In the genomic region with DNA sequence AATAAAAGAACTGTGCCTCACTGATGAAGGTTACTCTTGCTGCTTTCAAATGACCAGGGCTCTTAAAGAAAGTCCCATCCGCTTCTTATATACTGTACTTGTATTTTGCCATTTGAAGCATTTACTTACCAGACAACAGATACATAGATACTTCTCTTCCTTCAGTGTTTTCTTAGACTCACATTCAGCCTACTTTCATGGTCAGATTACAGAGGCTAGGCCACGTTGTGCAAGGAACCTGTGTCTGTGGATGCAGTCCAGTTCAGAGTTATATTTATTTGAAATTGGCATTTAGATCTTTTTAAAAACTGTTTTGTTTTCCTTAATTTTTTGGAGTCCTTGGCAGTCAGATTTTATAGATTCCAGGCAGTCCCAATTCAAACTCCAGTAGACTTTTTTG, we compare ENCODE assay signal across 15 cellular contexts. TPM values are rescaled to one million over a fixed set of nuclear protein-coding genes. Genes with fewer than 3 reads are reported as not detected.
A peak's percentile ranks its signal among the peaks of the same experiment; 100 is the strongest.
DNase-seq lines count a peak whose midpoint lies in the region; ATAC-seq and TF ChIP-seq lines count a peak whose summit lies in the region.
"Had no signal": no experiment of that assay in that cellular context is flagged by ENCODE, and none has a peak within 500 bp of the region (broad histone marks: within the 10 kb centered on the region; RNA-seq: fewer than 3 reads in every experiment).

No MANE protein-coding gene starts in this region.

- no peaks in the 10 kb centered on the region for H3K27me3 ChIP-seq in CD4-positive, alpha-beta T cell (ENCODE audit: control insufficient read depth, insufficient read depth, low read length)
- no peaks in the 10 kb centered on the region for H3K27me3 ChIP-seq in CD8-positive, alpha-beta T cell (ENCODE audit: insufficient read depth, low read length)
- no peaks in the 10 kb centered on the region for H3K27me3 ChIP-seq in gastroesophageal sphincter

- no peaks in the 10 kb centered on the region for H3K9me3 Mint-ChIP-seq in CD4-positive, alpha-beta T cell
- H3K9me3 Mint-ChIP-seq in CD8-positive, alpha-beta T cell: no peaks in the 10 kb centered on the region
- H3K9me3 Mint-ChIP-seq in central memory CD8-positive, alpha-beta T cell: no peaks in the 10 kb centered on the region
- no peaks in the 10 kb centered on the region for H3K9me3 Mint-ChIP-seq in progenitor cell of endocrine pancreas (ENCODE audit: low read depth)

- no peaks in the 10 kb centered on the region for H3K27me3 Mint-ChIP-seq in CD4-positive, alpha-beta T cell
- H3K27me3 Mint-ChIP-seq in CD8-positive, alpha-beta T cell (ENCODE audit: low read depth): no peaks in the 10 kb centered on the region
- H3K27me3 Mint-ChIP-seq in central memory CD8-positive, alpha-beta T cell: no peaks in the 10 kb centered on the region
- no peaks in the 10 kb centered on the region for H3K27me3 Mint-ChIP-seq in progenitor cell of endocrine pancreas

- intact Hi-C loops in CD4-positive, alpha-beta T cell (cut with DNase I, micrococcal nuclease): no loop called here
- intact Hi-C loops in CD8-positive, alpha-beta T cell (cut with DNase I, micrococcal nuclease): loop anchor here in 1 of 2 experiments (10.0 kb wide), 1 partner anchor 364 kb away; no protein-coding TSS in a partner anchor
- intact Hi-C loops in lower leg skin (cut with DNase I; ENCODE audit: low total_unique reads): no loop called here

- no peak for TF ChIP-seq EP300 in gastroesophageal sphincter (IDR thresholded peaks at IDR 0.05)

- H3K36me3 Mint-ChIP-seq in CD4-positive, alpha-beta T cell (ENCODE audit: low read depth): peaks cover 73% of the 10 kb centered on the region
- H3K36me3 Mint-ChIP-seq in CD8-positive, alpha-beta T cell: peaks cover 61% of the 10 kb centered on the region
- peaks cover 18% of the 10 kb centered on the region for H3K36me3 Mint-ChIP-seq in central memory CD8-positive, alpha-beta T cell (ENCODE audit: insufficient read depth)
- H3K36me3 Mint-ChIP-seq in progenitor cell of endocrine pancreas (ENCODE audit: insufficient read depth): peaks cover 4% of the 10 kb centered on the region

- no peak for ATAC-seq in CD4-positive, alpha-beta T cell (ENCODE audit: poor library complexity)
- ATAC-seq in CD8-positive, alpha-beta T cell: no peak
- ATAC-seq in central memory CD8-positive, alpha-beta T cell (replicated peaks; ENCODE audit: extremely low read depth, poor library complexity, severe bottlenecking): no peak
- ATAC-seq in gastroesophageal sphincter (no peak), GM21360 (IDR thresholded peaks at IDR 0.05; ENCODE audit: unreplicated experiment) (no peak)

- H3K27ac ChIP-seq in CD4-positive, alpha-beta T cell (ENCODE audit: low read depth, low read length): no peak overlapping the region
- no peak overlapping the region for H3K27ac ChIP-seq in CD8-positive, alpha-beta T cell (ENCODE audit: low read depth, low read length)
- H3K27ac ChIP-seq in gastroesophageal sphincter: no peak overlapping the region
- H3K27ac ChIP-seq: HL-60 had no signal

- H3K9me3 ChIP-seq in CD4-positive, alpha-beta T cell (ENCODE audit: control insufficient read depth, low read length): no peaks in the 10 kb centered on the region
- H3K9me3 ChIP-seq in CD8-positive, alpha-beta T cell (ENCODE audit: low read length): no peaks in the 10 kb centered on the region
- no peaks in the 10 kb centered on the region for H3K9me3 ChIP-seq in gastroesophageal sphincter

- CTCF ChIA-PET in CD4-positive, alpha-beta T cell (lab: Charles Lee): interaction anchor here (0.6 to 1.7 kb wide), 2 partner anchors 13 to 66 kb away, joined by 3 to 5 read pairs; partner anchors contain the start of gene FNTB
- CTCF ChIA-PET in CD8-positive, alpha-beta T cell (lab: Charles Lee): interaction anchor here (0.8 kb wide), 1 partner anchor 97 kb away, joined by 3 read pairs; no protein-coding TSS in a partner anchor

- POLR2A ChIA-PET in CD4-positive, alpha-beta T cell (lab: Charles Lee): interaction anchor here (0.6 kb wide), 1 partner anchor 10 kb away, joined by 3 read pairs; no protein-coding TSS in a partner anchor
- POLR2A ChIA-PET in CD8-positive, alpha-beta T cell (lab: Charles Lee): no interaction called here

- WGBS in gastroesophageal sphincter (ENCODE audit: low coverage in 1 of 2), 2 donors: 63 to 72% methylated on average over 2 of the region's 2 CpGs
- WGBS in lower leg skin, 2 donors: 78 to 86% methylated on average over 2 of the region's 2 CpGs

- H3K36me3 ChIP-seq in CD8-positive, alpha-beta T cell (ENCODE audit: insufficient read depth, low read length): peaks cover 8% of the 10 kb centered on the region
- peaks cover 0 to 17% of the 10 kb centered on the region in 2 donors for H3K36me3 ChIP-seq in gastroesophageal sphincter

- H3K4me1 Mint-ChIP-seq in CD4-positive, alpha-beta T cell (ENCODE audit: low read depth): peaks cover 85% of the 10 kb centered on the region
- H3K4me1 Mint-ChIP-seq in CD8-positive, alpha-beta T cell (ENCODE audit: low read depth): peaks cover 75% of the 10 kb centered on the region
- peaks cover 59% of the 10 kb centered on the region for H3K4me1 Mint-ChIP-seq in central memory CD8-positive, alpha-beta T cell
- H3K4me1 Mint-ChIP-seq in progenitor cell of endocrine pancreas (ENCODE audit: low read depth): peaks cover 2% of the 10 kb centered on the region

- H3K4me3 ChIP-seq in CD8-positive, alpha-beta T cell (ENCODE audit: low read depth, low read length): no peak overlapping the region
- H3K4me3 ChIP-seq in gastroesophageal sphincter (no peak overlapping the region), lower leg skin (ENCODE audit: low read depth, poor library complexity, severe bottlenecking) (no peak overlapping the region)

- peak overlapping the region; percentile 70 for H3K27ac Mint-ChIP-seq in CD4-positive, alpha-beta T cell
- peak overlapping the region; percentile 19 for H3K27ac Mint-ChIP-seq in CD8-positive, alpha-beta T cell
- H3K27ac Mint-ChIP-seq in central memory CD8-positive, alpha-beta T cell (ENCODE audit: low read depth): peak overlapping the region; percentile 26
- H3K27ac Mint-ChIP-seq in progenitor cell of endocrine pancreas: peak overlapping the region; percentile 18

- TF ChIP-seq POLR2A in gastroesophageal sphincter (IDR thresholded peaks at IDR 0.05) (no peak), lower leg skin (IDR thresholded peaks at IDR 0.05) (no peak)

- no peak overlapping the region for H3K4me3 Mint-ChIP-seq in CD4-positive, alpha-beta T cell
- H3K4me3 Mint-ChIP-seq in CD8-positive, alpha-beta T cell: no peak overlapping the region
- no peak overlapping the region for H3K4me3 Mint-ChIP-seq in central memory CD8-positive, alpha-beta T cell
- no peak overlapping the region for H3K4me3 Mint-ChIP-seq in progenitor cell of endocrine pancreas (ENCODE audit: low read depth)

- TF ChIP-seq CTCF in CD4-positive, alpha-beta T cell (IDR thresholded peaks at IDR 0.05): no peak
- TF ChIP-seq CTCF in CD8-positive, alpha-beta T cell (IDR thresholded peaks at IDR 0.05): no peak
- TF ChIP-seq CTCF in progenitor cell of endocrine pancreas (IDR thresholded peaks at IDR 0.05; ENCODE audit: unreplicated experiment) (no peak), gastroesophageal sphincter (IDR thresholded peaks at IDR 0.05) (no peak), lower leg skin (IDR thresholded peaks at IDR 0.05) (no peak)

- peaks cover 63% of the 10 kb centered on the region for H3K4me1 ChIP-seq in CD8-positive, alpha-beta T cell (ENCODE audit: insufficient read depth, low read length)
- peaks cover 4 to 52% (median 8%) of the 10 kb centered on the region in 3 donors for H3K4me1 ChIP-seq in gastroesophageal sphincter

- DNase-seq in CD4-positive, alpha-beta T cell: no peak
- no peak for DNase-seq in CD8-positive, alpha-beta T cell
- DNase-seq in central memory CD8-positive, alpha-beta T cell (ENCODE audit: low spot score in 2 of 2): no peak
- no peak for DNase-seq in progenitor cell of endocrine pancreas (ENCODE audit: low spot score, unreplicated experiment)
- no peak for DNase-seq in lower leg skin (ENCODE audit: low spot score in 2 of 2)
- DNase-seq in NCI-H226: no peak
- DNase-seq: DMS79 treated with DMSO at 0.1 percent for 48 hours, NCI-H187, NCI-H345, NCI-H526 treated with DMSO at 0.1 percent for 48 hours, Right ventricle myocardium superior had no signal

RNA-seq across cellular contexts. Expression of gene CHURC1, which starts 6.2 kb away (rescaled TPM):
- 10 to 100 TPM; 50.1 to 54.0 TPM for total RNA-seq in CD4-positive, alpha-beta T cell
- 10 to 100 TPM; 43.9 to 46.7 TPM for total RNA-seq in CD8-positive, alpha-beta T cell
- 37.2 and 43.6 TPM in 2 replicates for total RNA-seq in progenitor cell of endocrine pancreas
- total RNA-seq in gastroesophageal sphincter: 100 to 1,000 TPM in 3 of 4 donors, 10 to 100 TPM in 1; 88.0 to 183 (median 114) TPM
- 10 to 100 TPM; 52.4 to 79.2 (median 63.8) TPM for total RNA-seq in lower leg skin

RNA-seq across cellular contexts. Expression of gene GPX2, which starts 22.1 kb away (rescaled TPM):
- total RNA-seq in CD4-positive, alpha-beta T cell: not detected
- not detected for total RNA-seq in CD8-positive, alpha-beta T cell
- total RNA-seq in progenitor cell of endocrine pancreas (11.0 and 13.9 TPM in 2 replicates), gastroesophageal sphincter (10 to 100 TPM in 1 of 4 donors, 1 to 10 TPM in 1, under 1 TPM in 1, not detected in 1; 0.93 to 10.6 (median 1.4) TPM), lower leg skin (10 to 100 TPM in 3 of 4 donors, 1 to 10 TPM in 1; 1.9 to 37.6 (median 21.0) TPM)
- total RNA-seq: G401, Right ventricle myocardium superior had no signal

RNA-seq across cellular contexts. Expression of gene SPTB, which starts 40.8 kb away (rescaled TPM):
- total RNA-seq in CD4-positive, alpha-beta T cell: under 1 TPM; 0.03 to 0.08 TPM
- not detected for total RNA-seq in CD8-positive, alpha-beta T cell
- total RNA-seq in progenitor cell of endocrine pancreas (1.1 and 1.7 TPM in 2 replicates), gastroesophageal sphincter (1 to 10 TPM in 2 of 4 donors, under 1 TPM in 2; 0.62 to 3.1 (median 1.0) TPM), lower leg skin (1 to 10 TPM in 2 of 4 donors, under 1 TPM in 2; 0.34 to 1.3 (median 0.92) TPM)
- total RNA-seq: G401 had no signal

RNA-seq across cellular contexts. Expression of gene RAB15, which starts 51.7 kb away (rescaled TPM):
- total RNA-seq in CD4-positive, alpha-beta T cell: 1 to 10 TPM; 2.6 to 3.8 TPM
- 1 to 10 TPM; 2.9 to 3.6 TPM for total RNA-seq in CD8-positive, alpha-beta T cell
- total RNA-seq in progenitor cell of endocrine pancreas (27.6 and 28.6 TPM in 2 replicates), gastroesophageal sphincter (10 to 100 TPM in 1 of 4 donors, 1 to 10 TPM in 3; 2.5 to 10.0 (median 5.6) TPM), lower leg skin (1 to 10 TPM; 5.5 to 9.4 (median 7.2) TPM)

Comparison
In these comparisons a context has a peak if more than half of its experiments do, and no peak if none do; other contexts are left out.
1. H3K27ac Mint-ChIP-seq: peak in every context shown above with its lines; median percentile 70 in CD4-positive, alpha-beta T cell; 26 in central memory CD8-positive, alpha-beta T cell; 19 in CD8-positive, alpha-beta T cell; 18 in progenitor cell of endocrine pancreas.